Comparison of ENCODE assay signal across 2 cellular contexts in genomic region chr11:128511712-128512111, GRCh38.
TF ChIP-seq lines count a peak whose summit lies in the region.

No MANE protein-coding gene starts in this region.

TF ChIP-seq in IMR-90, 13 proteins besides CTCF, POLR2A, EP300 and RAD21:
- no peak for TF ChIP-seq ELK1 (IDR thresholded peaks at IDR 0.05; ENCODE audit: borderline replicate concordance, low read depth, low read length)
- TF ChIP-seq CHD1 (IDR thresholded peaks at IDR 0.05; ENCODE audit: low read depth, low read length) = no peak
- TF ChIP-seq NFE2L2 (IDR thresholded peaks at IDR 0.05; ENCODE audit: low read depth, low read length) = no peak
- no peak for TF ChIP-seq USF2 (IDR thresholded peaks at IDR 0.05; ENCODE audit: low read depth, low read length)
- no peak for TF ChIP-seq RFX5 (IDR thresholded peaks at IDR 0.05; ENCODE audit: low read depth, low read length)
- no peak for TF ChIP-seq SMC3 (IDR thresholded peaks at IDR 0.05; ENCODE audit: low read depth, low read length)
- TF ChIP-seq MAFK (IDR thresholded peaks at IDR 0.05; ENCODE audit: low read depth, low read length) = no peak
TF ChIP-seq in IMR-90: peak in this region for 0.

TF ChIP-seq in HEK293T, 16 proteins besides CTCF, POLR2A, EP300 and RAD21 (continued from another document):
- TF ChIP-seq BHLHE40 (IDR thresholded peaks at IDR 0.05; ENCODE audit: borderline replicate concordance) (no peak), SUZ12 (IDR thresholded peaks at IDR 0.05) (no peak), NFRKB (IDR thresholded peaks at IDR 0.05) (no peak), PKNOX1 (IDR thresholded peaks at IDR 0.05) (no peak), FOXA1 (IDR thresholded peaks at IDR 0.05) (no peak), FOXM1 (IDR thresholded peaks at IDR 0.05; ENCODE audit: borderline replicate concordance) (no peak)
